Comparison of ENCODE assay signal across 22 cellular contexts in the genomic region with DNA sequence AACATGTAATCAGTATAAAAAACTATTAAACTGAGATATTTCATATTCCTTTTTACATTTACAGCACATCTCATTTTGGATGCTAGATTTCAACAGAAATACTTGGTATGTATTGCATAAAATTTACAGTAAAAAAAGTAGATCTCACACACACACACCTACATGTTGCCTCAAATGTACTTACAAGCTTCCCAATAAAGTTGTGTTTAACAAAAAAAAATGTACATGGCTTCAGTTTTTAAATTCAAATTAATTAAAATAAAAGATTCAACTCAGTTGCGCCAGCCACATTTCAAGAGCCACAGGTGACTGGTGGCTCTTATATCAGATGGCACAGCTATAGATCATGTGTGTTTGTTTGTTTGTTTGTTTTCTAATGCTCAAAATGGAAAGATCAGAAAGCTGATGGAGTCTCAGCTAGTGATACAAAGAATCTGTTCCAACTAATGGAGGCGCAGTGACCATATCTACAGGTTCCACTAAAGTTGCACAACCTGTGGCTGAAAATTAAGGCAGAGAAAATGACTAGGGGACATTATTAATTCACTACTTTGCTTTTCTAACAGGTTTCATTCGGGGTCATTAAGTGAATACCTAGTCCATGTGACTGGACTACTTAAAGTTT. TPM values are rescaled to one million over a fixed set of nuclear protein-coding genes. Genes with fewer than 3 reads are reported as not detected.
DNase-seq lines count a peak whose midpoint lies in the region; ATAC-seq, FAIRE-seq and TF ChIP-seq lines count a peak whose summit lies in the region.
"Had no signal": no experiment of that assay in that cellular context is flagged by ENCODE, and none has a peak within 500 bp of the region (broad histone marks: within the 10 kb centered on the region; RNA-seq: fewer than 3 reads in every experiment).

No MANE protein-coding gene starts in this region.

- FAIRE-seq in K562 (lab: Jason Lieb, UNC) = no peak
- FAIRE-seq: HepG2 had no signal

- H3K9ac ChIP-seq in K562 (ENCODE audit: insufficient read depth in 1 of 2, low read depth in 2 of 2, low read length in 2 of 2) (no peak overlapping the region), mucosa of stomach (ENCODE audit: low read length) (peak overlapping the region; percentile 1)

- BruUV-seq in K562 (replicated peaks; lab: Mats Ljungman, UMichigan) = no TSS peak

- no peaks in the 10 kb centered on the region for H3K9me1 ChIP-seq in K562 (ENCODE audit: control insufficient read depth, insufficient read depth, low read length)

- no peak for ATAC-seq in K562
- no peak for ATAC-seq in GM21723 (IDR thresholded peaks at IDR 0.05; ENCODE audit: unreplicated experiment)
- ATAC-seq: HepG2 had no signal

- CTCF ChIA-PET in HEK293 (lab: Yijun Ruan, JAX) (no interaction called here), K562 (lab: Yijun Ruan, JAX; ENCODE audit: low intra/inter-chr PET ratio) (no interaction called here)

- TF ChIP-seq POLR2A in K562 (conservative IDR thresholded peaks at IDR 0.05) = no peak
- no peak for TF ChIP-seq POLR2A in spleen (IDR thresholded peaks at IDR 0.05)
- no peak for TF ChIP-seq POLR2A in suprapubic skin (IDR thresholded peaks at IDR 0.05)

- H3K4me1 ChIP-seq in HEK293 (ENCODE audit: control insufficient read depth, insufficient read depth, low read length) (no peaks in the 10 kb centered on the region), K562 (replicated peaks in 1 of 2; ENCODE audit: control insufficient read depth in 2 of 2, insufficient read depth in 2 of 2, low read length in 2 of 2) (peaks cover 2 to 5% of the 10 kb centered on the region in 2 experiments; a peak in 2 of 5 replicates), mucosa of stomach (ENCODE audit: control insufficient read depth, insufficient read depth, low read length) (peaks cover 23% of the 10 kb centered on the region), spleen (peaks cover 4 to 71% (median 31%) of the 10 kb centered on the region in 6 donors), suprapubic skin (peaks cover 2% of the 10 kb centered on the region)
- H3K4me1 ChIP-seq: Peyer's patch had no signal

- 3% methylated on average over 3 of the region's 3 CpGs for WGBS in K562 (ENCODE audit: insufficient coverage, low coverage, missing lambda C conversion rate)
- 91 to 97% (median 94%) methylated on average over 3 of the region's 3 CpGs for WGBS in spleen, 5 donors
- 90% methylated on average over 3 of the region's 3 CpGs for WGBS in suprapubic skin

- DNase-seq in K562 (ENCODE audit: extremely low read depth in 1 of 4, low spot score in 3 of 4) (no peak), spleen (no peak), retina (no peak), suprapubic skin (ENCODE audit: low spot score in 2 of 2) (no peak)
- DNase-seq: CD4-positive, alpha-beta T cell; COR-L47; DMS 273 treated with DMSO at 0.1 percent for 48 hours; DMS79 treated with DMSO at 0.1 percent for 48 hours; GOT3; HCEC 1CT; KBM-7; NCI-H1092; NCI-H1436; NCI-H1930; NCI-H226; NCI-H510A treated with DMSO at 0.1 percent for 48 hours; NCI-H748 treated with DMSO at 0.1 percent for 48 hours; Peyer's patch had no signal

- no peak for TF ChIP-seq RAD21 in K562 (CRISPR knock-in tag; conservative IDR thresholded peaks at IDR 0.05 in 1 of 2, IDR thresholded peaks at IDR 0.05 in 1 of 2)

- no peaks in the 10 kb centered on the region for H3K36me3 ChIP-seq in HEK293 (ENCODE audit: control insufficient read depth in 2 of 2, insufficient read depth in 1 of 2, low read length in 2 of 2)
- no peaks in the 10 kb centered on the region for H3K36me3 ChIP-seq in K562 (ENCODE audit: control insufficient read depth, insufficient read depth, low read length)
- H3K36me3 ChIP-seq in mucosa of stomach (ENCODE audit: control insufficient read depth, insufficient read depth, low read length) = no peaks in the 10 kb centered on the region
- H3K36me3 ChIP-seq in spleen = peaks cover 0 to 19% (median 0%) of the 10 kb centered on the region in 6 donors
- H3K36me3 ChIP-seq in suprapubic skin = no peaks in the 10 kb centered on the region
- H3K36me3 ChIP-seq: Peyer's patch had no signal

- H3K27me3 ChIP-seq in K562 (ENCODE audit: control insufficient read depth in 2 of 2, insufficient read depth in 2 of 2, low read length in 2 of 2) (peaks cover 34 to 60% of the 10 kb centered on the region in 2 experiments; a peak in 4 of 5 replicates), mucosa of stomach (ENCODE audit: control insufficient read depth, insufficient read depth, low read length) (no peaks in the 10 kb centered on the region), spleen (replicated peaks in 1 of 7) (no peaks in the 10 kb centered on the region), suprapubic skin (no peaks in the 10 kb centered on the region)
- H3K27me3 ChIP-seq: Peyer's patch had no signal

- H3K9me3 ChIP-seq in HEK293 (ENCODE audit: control insufficient read depth, insufficient read depth, low read depth, low read length) (no peaks in the 10 kb centered on the region), K562 (replicated peaks; ENCODE audit: control insufficient read depth, insufficient read depth, low read depth, low read length) (no peaks in the 10 kb centered on the region), mucosa of stomach (ENCODE audit: control insufficient read depth, low read length) (no peaks in the 10 kb centered on the region), spleen (no peaks in the 10 kb centered on the region), suprapubic skin (no peaks in the 10 kb centered on the region)
- H3K9me3 ChIP-seq: Peyer's patch had no signal

- H3K4me3 ChIP-seq in HEK293 (ENCODE audit: low read depth, low read length) = no peak overlapping the region
- H3K4me3 ChIP-seq in K562 = no peak overlapping the region
- H3K4me3 ChIP-seq in mucosa of stomach (ENCODE audit: low read length) = no peak overlapping the region
- no peak overlapping the region for H3K4me3 ChIP-seq in spleen
- H3K4me3 ChIP-seq in suprapubic skin = no peak overlapping the region
- H3K4me3 ChIP-seq: Peyer's patch had no signal

- in situ Hi-C loops in K562 (cut with MboI) = no loop called here

- no peak for TF ChIP-seq EP300 in K562 (IDR thresholded peaks at IDR 0.05; ENCODE audit: low read length)
- TF ChIP-seq EP300 in suprapubic skin (IDR thresholded peaks at IDR 0.05) = no peak

- H3K27ac ChIP-seq in HEK293 (ENCODE audit: extremely low read depth, low read depth, low read length) (no peak overlapping the region), K562 (ENCODE audit: extremely low read depth, low read depth, low read length) (no peak overlapping the region), spleen (peak overlapping the region in 6 of 8 donors; percentile 4 to 89 (median 81)), suprapubic skin (no peak overlapping the region)
- H3K27ac ChIP-seq: Peyer's patch had no signal

- no peak for TF ChIP-seq CTCF in HEK293 (tag by site-specific recombination; IDR thresholded peaks at IDR 0.05)
- no peak for TF ChIP-seq CTCF in K562 (IDR thresholded peaks at IDR 0.05 in 2 of 3, conservative IDR thresholded peaks at IDR 0.05 in 1 of 3; ENCODE audit: insufficient read depth in 2 of 3, low read depth in 1 of 3, low read length in 3 of 3)
- no peak for TF ChIP-seq CTCF in spleen (IDR thresholded peaks at IDR 0.05 in 8 of 11, conservative IDR thresholded peaks at IDR 0.05 in 3 of 11)
- TF ChIP-seq CTCF in suprapubic skin (IDR thresholded peaks at IDR 0.05) = no peak

- H2AFZ ChIP-seq in K562 (ENCODE audit: low read depth, low read length) = no peak overlapping the region

- intact Hi-C loops in K562 (cut with micrococcal nuclease) = no loop called here
- intact Hi-C loops in spleen (cut with DNase I; ENCODE audit: low total_unique reads) = no loop called here

- no peaks in the 10 kb centered on the region; the same call in 1 of the 2 replicates for H4K20me1 ChIP-seq in K562 (replicated peaks; ENCODE audit: control insufficient read depth, insufficient read depth, low read length)

- POLR2A ChIA-PET in HEK293 (lab: Yijun Ruan, JAX) = no interaction called here
- POLR2A ChIA-PET in K562 (lab: Yijun Ruan, JAX) = no interaction called here

- H3K79me2 ChIP-seq in K562 (ENCODE audit: control insufficient read depth, insufficient read depth, low read length) = no peaks in the 10 kb centered on the region

- H3K4me2 ChIP-seq in K562 (ENCODE audit: insufficient read depth, low read length) = no peak overlapping the region

TF ChIP-seq in HEK293, 187 proteins besides CTCF, POLR2A, EP300 and RAD21 (continues in another document):
- TF ChIP-seq TRIM28 (IDR thresholded peaks at IDR 0.05; ENCODE audit: borderline replicate concordance, low read length) (no peak), SCRT1 (tag by site-specific recombination; IDR thresholded peaks at IDR 0.05; ENCODE audit: borderline replicate concordance) (peak; percentile 68; the same call in 1 of the 2 replicates), ZNF292 (tag by site-specific recombination; IDR thresholded peaks at IDR 0.05; ENCODE audit: borderline replicate concordance, low read depth) (no peak)

RNA-seq across cellular contexts. Expression of gene RBM47, which starts 45.0 kb away (rescaled TPM):
- 1.4 and 1.8 TPM in 2 replicates for total RNA-seq in K562 (2011; cell fraction: chromatin; rRNA removed; ENCODE audit: low replicate concordance)
- total RNA-seq in K562 (2011; cell fraction: nucleolus; rRNA removed) = 1.8 and 2.5 TPM in 2 replicates
- 1.7 and 1.9 TPM in 2 replicates for total RNA-seq in K562 (2011; cell fraction: nucleoplasm; rRNA removed)
- total RNA-seq in K562 (2014; rRNA removed) (5.1 and 6.2 TPM in 2 replicates), K562 (2014; rRNA removed; fragmentation: Illumina TruSeq; extraction: Trizol) (2.7 and 3.1 TPM in 2 replicates), K562 (2015; rRNA removed; fragmentation: Illumina TruSeq; extraction: Trizol) (3.5 and 3.6 TPM in 2 replicates), K562 (2021) (6.4 and 8.9 TPM in 2 replicates), spleen (100 to 1,000 TPM in 1 of 7 donors, 10 to 100 TPM in 6; 62.6 to 164 (median 91.6) TPM), suprapubic skin (100 to 1,000 TPM in 1 of 4 donors, 10 to 100 TPM in 3; 40.2 to 286 (median 47.4) TPM)
- polyA plus RNA-seq in K562 (2011; rRNA removed) (0.23 and 1.4 TPM in 2 replicates), K562 (2014; fragmentation: Illumina TruSeq; extraction: Trizol) (3.3 and 3.9 TPM in 2 replicates), K562 (2014; fragmentation: Nextera tagmentation; extraction: Ambion mirVana) (1 to 10 TPM; 1.7 to 2.4 TPM), K562 (2014; rRNA removed) (3.8 and 4.1 TPM in 2 replicates), spleen (10 to 100 TPM in 1 of 3 donors, 1 to 10 TPM in 2; 6.0 to 12.8 (median 7.4) TPM)
- polyA plus RNA-seq in K562 (2011; cell fraction: cytosol; rRNA removed) = 0.32 and 7.8 TPM in 2 replicates
- polyA plus RNA-seq in K562 (2011; cell fraction: nucleus; rRNA removed) = 0.29 and 2.4 TPM in 2 replicates
- 4.6 and 4.8 TPM in 2 replicates for polyA plus RNA-seq in K562 (2012)
- polyA minus RNA-seq in K562 (2011; rRNA and poly(A)+ RNA removed) = 0.33 and 1.9 TPM in 2 replicates
- polyA minus RNA-seq in K562 (2011; cell fraction: cytosol; rRNA and poly(A)+ RNA removed) = 0.55 and 3.4 TPM in 2 replicates
- polyA minus RNA-seq in K562 (2011; cell fraction: nucleus; rRNA and poly(A)+ RNA removed) = 0.22 and 2.0 TPM in 2 replicates

Comparison
In these comparisons a context has a peak if more than half of its experiments do, and no peak if none do; other contexts are left out.
1. H3K27ac ChIP-seq: peak in spleen (6 of 8); none in HEK293 (single experiment), K562 (single experiment) and suprapubic skin (single experiment).
2. RNA of gene RBM47, which starts 45.0 kb away (total RNA-seq): 62.6 to 164 TPM in spleen and 40.2 to 286 TPM in suprapubic skin; 1.4 to 8.9 TPM in K562; every median in the first group is over 4 times any median in the second.